Comparison of ENCODE assay signal across 10 cellular contexts in the genomic region with DNA sequence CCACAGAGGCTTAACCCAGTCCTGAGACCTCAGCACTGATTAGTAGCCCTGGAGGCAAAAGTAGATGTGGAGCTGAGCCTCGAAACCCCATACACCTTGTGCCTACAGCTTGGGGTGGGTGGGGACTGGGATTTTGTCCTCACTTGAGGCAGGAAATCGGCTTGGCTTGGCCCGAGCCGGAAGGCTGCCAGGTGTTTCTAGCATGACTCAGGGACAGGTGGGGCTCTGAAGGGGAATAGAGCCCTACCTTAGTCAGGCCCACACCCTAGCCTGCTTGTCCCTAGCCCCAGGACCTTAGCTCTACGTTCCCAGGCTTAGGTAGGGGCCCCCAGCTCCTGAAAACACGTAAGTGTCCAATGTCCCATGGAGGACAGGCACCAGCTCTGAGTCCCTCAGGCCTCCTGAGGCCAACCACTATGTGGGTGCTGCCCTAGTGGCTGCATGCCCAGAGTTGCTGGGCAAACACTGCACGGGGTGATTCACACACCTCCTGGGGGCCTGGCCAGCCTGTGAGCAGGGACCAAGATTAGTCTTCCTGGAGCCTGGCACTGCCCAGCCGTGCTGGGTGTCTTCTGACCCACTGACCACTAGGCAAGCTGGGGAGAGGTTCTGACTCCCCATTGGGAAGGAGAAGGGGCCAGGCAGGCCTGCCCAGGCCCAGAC. TPM values are rescaled to one million over a fixed set of nuclear protein-coding genes. Genes with fewer than 3 reads are reported as not detected.
A peak's percentile ranks its signal among the peaks of the same experiment; 100 is the strongest.
DNase-seq lines count a peak whose midpoint lies in the region; ATAC-seq, FAIRE-seq and TF ChIP-seq lines count a peak whose summit lies in the region.
"Had no signal": no experiment of that assay in that cellular context is flagged by ENCODE, and none has a peak within 500 bp of the region (broad histone marks: within the 10 kb centered on the region; RNA-seq: fewer than 3 reads in every experiment).

No MANE protein-coding gene starts in this region.

- no peaks in the 10 kb centered on the region for H4K20me1 ChIP-seq in astrocyte (ENCODE audit: insufficient read depth, low read length)

- intact Hi-C loops in Right ventricle myocardium superior (cut with DNase I) (loop anchor here (5.0 kb wide), 1 partner anchor 98 kb away; a partner anchor contains a TSS), cardiac septum (cut with DNase I) (loop anchor here (5.0 to 10.0 kb wide), 2 partner anchors 58 to 366 kb away; no protein-coding TSS in a partner anchor)

- no peak overlapping the region for H3K4me3 ChIP-seq in astrocyte (ENCODE audit: insufficient read depth, low read depth, low read length)

- H3K27ac ChIP-seq in astrocyte (ENCODE audit: low read depth, low read length): no peak overlapping the region

- no peaks in the 10 kb centered on the region for H3K9me3 ChIP-seq in astrocyte (ENCODE audit: insufficient read depth, low read depth, low read length)

- ATAC-seq in Right ventricle myocardium superior (ENCODE audit: poor library complexity) (peak; percentile 61), GM18861 (IDR thresholded peaks at IDR 0.05; ENCODE audit: unreplicated experiment) (no peak)

- H3K27me3 Mint-ChIP-seq in astrocyte (ENCODE audit: low read depth, unreplicated experiment): peaks cover 13% of the 10 kb centered on the region

- peaks cover under 1% of the 10 kb centered on the region for H3K4me1 Mint-ChIP-seq in astrocyte (ENCODE audit: low read depth, unreplicated experiment)

- H3K36me3 ChIP-seq in astrocyte (ENCODE audit: insufficient read depth, low read length): no peaks in the 10 kb centered on the region

- no peak for FAIRE-seq in astrocyte (lab: Jason Lieb, UNC)
- FAIRE-seq: colon had no signal

- no peak overlapping the region for H3K4me2 ChIP-seq in astrocyte (ENCODE audit: low read length)

- H3K27me3 ChIP-seq in astrocyte (ENCODE audit: insufficient read depth, low read length): no peaks in the 10 kb centered on the region

- peaks cover 3% of the 10 kb centered on the region for H3K9me3 Mint-ChIP-seq in astrocyte (ENCODE audit: unreplicated experiment)

- TF ChIP-seq CTCF in astrocyte (IDR thresholded peaks at IDR 0.05; ENCODE audit: insufficient read depth, low read depth, low read length): no peak

- H3K4me1 ChIP-seq in astrocyte (ENCODE audit: insufficient read depth, low read length): peaks cover 8% of the 10 kb centered on the region

- no peak overlapping the region for H3K27ac Mint-ChIP-seq in astrocyte (ENCODE audit: unreplicated experiment)

- H3K9ac ChIP-seq in astrocyte (ENCODE audit: low read length): no peak overlapping the region

- H2AFZ ChIP-seq in astrocyte (ENCODE audit: low read depth, low read length): no peak overlapping the region

- H3K4me3 Mint-ChIP-seq in astrocyte (ENCODE audit: unreplicated experiment): no peak overlapping the region

- DNase-seq in Right ventricle myocardium superior (peak; percentile 67), cardiac septum (ENCODE audit: low spot score) (no peak), astrocyte (ENCODE audit: low read depth) (peak; percentile 26), kidney tubule cell (ENCODE audit: low spot score) (peak; percentile 94), SIG-M5 treated with dmso at 0.1 percent for 504 hours (lab: John Stamatoyannopoulos, UW; ENCODE audit: unreplicated experiment) (no peak), mesenteric fat pad (ENCODE audit: low spot score) (no peak)
- no peak for DNase-seq in activated naive CD4-positive, alpha-beta T cell (lab: John Stamatoyannopoulos, UW)
- DNase-seq: activated CD4-positive, CD25-positive, alpha-beta regulatory T cell had no signal

- H3K79me2 ChIP-seq in astrocyte (ENCODE audit: insufficient read depth, low read length): no peaks in the 10 kb centered on the region

- peaks cover 3% of the 10 kb centered on the region for H3K36me3 Mint-ChIP-seq in astrocyte (ENCODE audit: low read depth, unreplicated experiment)

RNA-seq across cellular contexts. Expression of a gene that starts 3.1 kb away (rescaled TPM):
- total RNA-seq in Right ventricle myocardium superior (1.5 TPM), cardiac septum (1.2 TPM), astrocyte (0.46 and 0.57 TPM in 2 replicates), mesenteric fat pad (1.8 TPM)

RNA-seq across cellular contexts. Expression of a gene that starts 29.0 kb away (rescaled TPM):
- 7.8 TPM for total RNA-seq in Right ventricle myocardium superior
- total RNA-seq in cardiac septum: 9.4 TPM
- 12.4 and 15.2 TPM in 2 replicates for total RNA-seq in astrocyte
- 9.8 TPM for total RNA-seq in mesenteric fat pad

RNA-seq across cellular contexts. Expression of a gene that starts 30.9 kb away (rescaled TPM):
- total RNA-seq in Right ventricle myocardium superior (not detected), cardiac septum (not detected), astrocyte (0.22 and 0.45 TPM in 2 replicates), mesenteric fat pad (not detected)

RNA-seq across cellular contexts. Expression of a gene that starts 39.3 kb away (rescaled TPM):
- total RNA-seq in Right ventricle myocardium superior (43.0 TPM), cardiac septum (37.9 TPM), astrocyte (49.0 and 53.9 TPM in 2 replicates), mesenteric fat pad (79.6 TPM)

RNA-seq across cellular contexts. Expression of a gene that starts 44.3 kb away (rescaled TPM):
- total RNA-seq in Right ventricle myocardium superior (1.7 TPM), cardiac septum (2.0 TPM), astrocyte (3.2 and 3.4 TPM in 2 replicates), mesenteric fat pad (1.1 TPM)

Comparison
In these comparisons a context has a peak if more than half of its experiments do, and no peak if none do; other contexts are left out.
1. DNase-seq: peak in Right ventricle myocardium superior (single experiment), astrocyte (single experiment) and kidney tubule cell (single experiment); none in cardiac septum (single experiment), SIG-M5 treated with dmso at 0.1 percent for 504 hours (single experiment), activated naive CD4-positive, alpha-beta T cell (0 of 4) and mesenteric fat pad (single experiment).